ENCODE assay signal across 9 cellular contexts in the genomic region with DNA sequence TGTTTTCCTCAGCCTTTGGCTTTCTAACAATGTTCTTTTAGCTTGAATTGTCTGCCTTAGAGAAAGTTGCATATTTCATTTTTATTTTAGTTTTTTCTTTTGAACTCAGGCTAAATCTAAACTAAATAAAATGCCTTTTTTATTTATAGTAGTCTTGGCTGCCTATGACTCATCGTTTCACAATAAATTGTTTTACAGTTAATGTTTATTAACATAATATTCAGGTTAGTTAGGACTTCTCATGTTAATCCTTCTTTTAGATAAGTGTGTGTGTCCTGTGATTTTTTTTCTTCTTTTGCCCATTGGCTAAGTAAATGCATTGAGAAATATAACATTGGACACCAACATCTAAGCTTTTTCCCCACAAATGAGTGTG. TPM values are rescaled to one million over a fixed set of nuclear protein-coding genes. Genes with fewer than 3 reads are reported as not detected.
A peak's percentile ranks its signal among the peaks of the same experiment; 100 is the strongest.
DNase-seq lines count a peak whose midpoint lies in the region; ATAC-seq and TF ChIP-seq lines count a peak whose summit lies in the region.
"Had no signal": no experiment of that assay in that cellular context is flagged by ENCODE, and none has a peak within 500 bp of the region (broad histone marks: within the 10 kb centered on the region; RNA-seq: fewer than 3 reads in every experiment).

No MANE protein-coding gene starts in this region.

- no peaks in the 10 kb centered on the region for H3K9me2 ChIP-seq in PC-3 (replicated peaks; ENCODE audit: low read length)

- H3K4me1 Mint-ChIP-seq in endodermal cell (no peaks in the 10 kb centered on the region), progenitor cell of endocrine pancreas (ENCODE audit: low read depth) (no peaks in the 10 kb centered on the region)

- POLR2A ChIA-PET in PC-3 (lab: Charles Lee; ENCODE audit: unreplicated experiment): interaction anchor here (0.6 to 0.7 kb wide), 2 partner anchors 47 to 297 kb away, joined by 6 read pairs; no protein-coding TSS in a partner anchor

- H3K4me3 Mint-ChIP-seq in endodermal cell (peak overlapping the region; percentile 93), progenitor cell of endocrine pancreas (ENCODE audit: low read depth) (peak overlapping the region; percentile 98)

- H3K9me3 ChIP-seq in PC-3 (ENCODE audit: low read length) (no peaks in the 10 kb centered on the region), endodermal cell (ENCODE audit: control insufficient read depth, low read length) (no peaks in the 10 kb centered on the region)
- H3K9me3 ChIP-seq: prostate gland had no signal

- H3K79me2 ChIP-seq in PC-3 (ENCODE audit: low read length): peaks cover 63% of the 10 kb centered on the region

- H3K4me3 ChIP-seq in GM08714 (ENCODE audit: low read length) (peak overlapping the region; percentile 66; the same call in 1 of the 2 replicates), PC-3 (ENCODE audit: low read length) (peak overlapping the region; percentile 82), endodermal cell (ENCODE audit: low read length) (peak overlapping the region; percentile 95)

- CTCF ChIA-PET in PC-3 (lab: Charles Lee): no interaction called here

- H3K9ac ChIP-seq in PC-3 (ENCODE audit: low read length) (peak overlapping the region; percentile 82), endodermal cell (ENCODE audit: extremely low read depth, low read length, poor library complexity, severe bottlenecking) (peak overlapping the region; percentile 83)

- H3F3A ChIP-seq in PC-3 (ENCODE audit: low read length, unreplicated experiment): no peaks in the 10 kb centered on the region

- H3K27me3 Mint-ChIP-seq in endodermal cell (ENCODE audit: insufficient read depth) (no peaks in the 10 kb centered on the region), progenitor cell of endocrine pancreas (no peaks in the 10 kb centered on the region)

- no peak for ATAC-seq in PC-3

- H3K36me3 ChIP-seq in PC-3 (ENCODE audit: low read depth, low read length) (no peaks in the 10 kb centered on the region), endodermal cell (ENCODE audit: control insufficient read depth, insufficient read depth, low read length) (no peaks in the 10 kb centered on the region)
- H3K36me3 ChIP-seq: prostate gland had no signal

- H3K4me2 ChIP-seq in PC-3 (ENCODE audit: low read length): peak overlapping the region; percentile 89

- H3K36me3 Mint-ChIP-seq in endodermal cell (ENCODE audit: low read depth) (no peaks in the 10 kb centered on the region), progenitor cell of endocrine pancreas (ENCODE audit: insufficient read depth) (peaks cover 2% of the 10 kb centered on the region)

- TF ChIP-seq CTCF in PC-3 (conservative IDR thresholded peaks at IDR 0.05; ENCODE audit: low read depth, low read length) (no peak), endodermal cell (conservative IDR thresholded peaks at IDR 0.05) (no peak), progenitor cell of endocrine pancreas (IDR thresholded peaks at IDR 0.05; ENCODE audit: unreplicated experiment) (no peak)

- no CpG with 5 or more reads among the region's 1 CpG for WGBS in endodermal cell (ENCODE audit: insufficient coverage in 1 of 2, insufficient read length in 1 of 2), 2 experiments

- H3K9me3 Mint-ChIP-seq in endodermal cell (peaks cover 33% of the 10 kb centered on the region), progenitor cell of endocrine pancreas (ENCODE audit: low read depth) (peaks cover 6% of the 10 kb centered on the region)

- peaks cover 5% of the 10 kb centered on the region; the same call in 1 of the 2 replicates for H4K20me1 ChIP-seq in PC-3 (ENCODE audit: low read length)

- no TSS peak for BruUV-seq in PC-3 (replicated peaks; lab: Mats Ljungman, UMichigan)

- H3K4me1 ChIP-seq in PC-3 (ENCODE audit: insufficient read depth, low read length) (peaks cover 13% of the 10 kb centered on the region), endodermal cell (ENCODE audit: control insufficient read depth, insufficient read depth, low read length) (no peaks in the 10 kb centered on the region)
- H3K4me1 ChIP-seq: prostate gland had no signal

- intact Hi-C loops in PC-3 (cut with micrococcal nuclease): no loop called here

- H3K27ac Mint-ChIP-seq in endodermal cell: no peak overlapping the region
- H3K27ac Mint-ChIP-seq in progenitor cell of endocrine pancreas: no peak overlapping the region

- H3K27me3 ChIP-seq in PC-3 (ENCODE audit: low read length): no peaks in the 10 kb centered on the region
- no peaks in the 10 kb centered on the region for H3K27me3 ChIP-seq in endodermal cell (ENCODE audit: control insufficient read depth, insufficient read depth, low read length, poor library complexity, severe bottlenecking)

- peak overlapping the region; percentile 84; the same call in 1 of the 2 replicates for H2AFZ ChIP-seq in PC-3 (ENCODE audit: low read length)

- DNase-seq in PC-3 (no peak), endodermal cell (no peak), progenitor cell of endocrine pancreas (ENCODE audit: low spot score, unreplicated experiment) (no peak), NCI-H526 treated with DMSO at 0.1 percent for 48 hours (lab: John Stamatoyannopoulos, UW) (no peak), islet precursor cell (no peak), EL (no peak)
- DNase-seq in stimulated activated CD8-positive, alpha-beta memory T cell treated with anti-CD3 and anti-CD28 coated beads, Interleukin-4, amount 100 ng/mL, for 48 hours: no peak

- H3K27ac ChIP-seq in PC-3 (ENCODE audit: low read length): peak overlapping the region; percentile 68
- H3K27ac ChIP-seq in endodermal cell (ENCODE audit: low read depth, low read length): no peak overlapping the region
- H3K27ac ChIP-seq: prostate gland had no signal

RNA-seq across cellular contexts. Expression of a gene that starts 1.6 kb away (rescaled TPM):
- 11.0 and 12.4 TPM in 2 replicates for total RNA-seq in PC-3 (2014; rRNA removed)
- 10 to 100 TPM; 11.8 to 12.1 TPM for total RNA-seq in endodermal cell
- polyA plus RNA-seq in endodermal cell (2013, experiment 1 of 2): 18.7 TPM
- polyA plus RNA-seq in endodermal cell (2013, experiment 2 of 2): 20.1 TPM
- total RNA-seq in progenitor cell of endocrine pancreas: 9.3 and 9.7 TPM in 2 replicates
